1 cellular context compared by ENCODE assay signal in the genomic region with DNA sequence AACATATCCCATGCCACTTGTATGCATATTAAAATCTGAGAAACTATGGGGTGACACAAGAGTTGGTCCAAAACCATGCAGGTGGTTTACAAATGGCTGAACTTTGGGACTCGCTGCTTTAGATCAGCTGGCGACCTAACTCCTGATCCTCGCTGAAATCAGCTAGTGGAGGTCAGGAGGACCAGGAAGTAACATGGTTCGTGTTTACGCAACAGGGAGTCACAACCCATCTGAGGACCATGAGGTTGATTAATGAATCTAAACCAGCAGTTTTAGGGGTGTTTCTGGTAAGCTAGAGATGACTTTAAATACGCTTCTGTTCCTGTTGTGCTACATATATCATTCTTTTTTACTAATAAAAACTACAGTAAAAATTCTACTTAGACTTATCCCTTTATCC.
TF ChIP-seq lines count a peak whose summit lies in the region.

No MANE protein-coding gene starts in this region.

TF ChIP-seq in WTC11, 78 proteins besides CTCF, POLR2A, EP300 and RAD21 (continued from another document):
- TF ChIP-seq FOXP4 (CRISPR knock-in tag; IDR thresholded peaks at IDR 0.05), result no peak
- no peak for TF ChIP-seq PREB (CRISPR knock-in tag; IDR thresholded peaks at IDR 0.05; ENCODE audit: borderline replicate concordance)
- TF ChIP-seq CBFB (CRISPR knock-in tag; IDR thresholded peaks at IDR 0.05; ENCODE audit: low read depth), result no peak
- TF ChIP-seq, protein P1, sequence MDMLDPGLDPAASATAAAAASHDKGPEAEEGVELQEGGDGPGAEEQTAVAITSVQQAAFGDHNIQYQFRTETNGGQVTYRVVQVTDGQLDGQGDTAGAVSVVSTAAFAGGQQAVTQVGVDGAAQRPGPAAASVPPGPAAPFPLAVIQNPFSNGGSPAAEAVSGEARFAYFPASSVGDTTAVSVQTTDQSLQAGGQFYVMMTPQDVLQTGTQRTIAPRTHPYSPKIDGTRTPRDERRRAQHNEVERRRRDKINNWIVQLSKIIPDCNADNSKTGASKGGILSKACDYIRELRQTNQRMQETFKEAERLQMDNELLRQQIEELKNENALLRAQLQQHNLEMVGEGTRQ (CRISPR knock-in tag; IDR thresholded peaks at IDR 0.05), result no peak
- no peak for TF ChIP-seq AR (CRISPR knock-in tag; IDR thresholded peaks at IDR 0.05)
- TF ChIP-seq ZNF138 (CRISPR knock-in tag; conservative IDR thresholded peaks at IDR 0.05), result no peak
- no peak for TF ChIP-seq MYBL2 (CRISPR knock-in tag; IDR thresholded peaks at IDR 0.05)
- no peak for TF ChIP-seq JUN (CRISPR knock-in tag; IDR thresholded peaks at IDR 0.05)
- no peak for TF ChIP-seq KAT7 (CRISPR knock-in tag; IDR thresholded peaks at IDR 0.05; ENCODE audit: borderline replicate concordance)
- no peak for TF ChIP-seq MXD4 (CRISPR knock-in tag; IDR thresholded peaks at IDR 0.05; ENCODE audit: borderline replicate concordance)
- TF ChIP-seq IRF1 (CRISPR knock-in tag; IDR thresholded peaks at IDR 0.05), result no peak
- TF ChIP-seq, protein P2, sequence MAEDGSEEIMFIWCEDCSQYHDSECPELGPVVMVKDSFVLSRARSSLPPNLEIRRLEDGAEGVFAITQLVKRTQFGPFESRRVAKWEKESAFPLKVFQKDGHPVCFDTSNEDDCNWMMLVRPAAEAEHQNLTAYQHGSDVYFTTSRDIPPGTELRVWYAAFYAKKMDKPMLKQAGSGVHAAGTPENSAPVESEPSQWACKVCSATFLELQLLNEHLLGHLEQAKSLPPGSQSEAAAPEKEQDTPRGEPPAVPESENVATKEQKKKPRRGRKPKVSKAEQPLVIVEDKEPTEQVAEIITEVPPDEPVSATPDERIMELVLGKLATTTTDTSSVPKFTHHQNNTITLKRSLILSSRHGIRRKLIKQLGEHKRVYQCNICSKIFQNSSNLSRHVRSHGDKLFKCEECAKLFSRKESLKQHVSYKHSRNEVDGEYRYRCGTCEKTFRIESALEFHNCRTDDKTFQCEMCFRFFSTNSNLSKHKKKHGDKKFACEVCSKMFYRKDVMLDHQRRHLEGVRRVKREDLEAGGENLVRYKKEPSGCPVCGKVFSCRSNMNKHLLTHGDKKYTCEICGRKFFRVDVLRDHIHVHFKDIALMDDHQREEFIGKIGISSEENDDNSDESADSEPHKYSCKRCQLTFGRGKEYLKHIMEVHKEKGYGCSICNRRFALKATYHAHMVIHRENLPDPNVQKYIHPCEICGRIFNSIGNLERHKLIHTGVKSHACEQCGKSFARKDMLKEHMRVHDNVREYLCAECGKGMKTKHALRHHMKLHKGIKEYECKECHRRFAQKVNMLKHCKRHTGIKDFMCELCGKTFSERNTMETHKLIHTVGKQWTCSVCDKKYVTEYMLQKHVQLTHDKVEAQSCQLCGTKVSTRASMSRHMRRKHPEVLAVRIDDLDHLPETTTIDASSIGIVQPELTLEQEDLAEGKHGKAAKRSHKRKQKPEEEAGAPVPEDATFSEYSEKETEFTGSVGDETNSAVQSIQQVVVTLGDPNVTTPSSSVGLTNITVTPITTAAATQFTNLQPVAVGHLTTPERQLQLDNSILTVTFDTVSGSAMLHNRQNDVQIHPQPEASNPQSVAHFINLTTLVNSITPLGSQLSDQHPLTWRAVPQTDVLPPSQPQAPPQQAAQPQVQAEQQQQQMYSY (CRISPR knock-in tag; IDR thresholded peaks at IDR 0.05), result no peak
- no peak for TF ChIP-seq ZMAT4 (CRISPR knock-in tag; IDR thresholded peaks at IDR 0.05)
- no peak for TF ChIP-seq GTF2I (CRISPR knock-in tag; conservative IDR thresholded peaks at IDR 0.05)
- TF ChIP-seq ZNF219 (CRISPR knock-in tag; IDR thresholded peaks at IDR 0.05; ENCODE audit: borderline replicate concordance), result no peak
